9 cellular contexts compared by ENCODE assay signal in genomic region chr6:87277123-87277522, GRCh38.
DNase-seq lines count a peak whose midpoint lies in the region; ATAC-seq and TF ChIP-seq lines count a peak whose summit lies in the region.
"Had no signal": no experiment of that assay in that cellular context is flagged by ENCODE, and none has a peak within 500 bp of the region (broad histone marks: within the 10 kb centered on the region; RNA-seq: fewer than 3 reads in every experiment).

No MANE protein-coding gene starts in this region.

- H3K4me1 ChIP-seq in HEK293 (ENCODE audit: control insufficient read depth, insufficient read depth, low read length), result no peaks in the 10 kb centered on the region
- no peaks in the 10 kb centered on the region for H3K4me1 ChIP-seq in OCI-LY3 (ENCODE audit: low read length)

- H3K9me3 ChIP-seq in HEK293 (ENCODE audit: control insufficient read depth, insufficient read depth, low read depth, low read length) (no peaks in the 10 kb centered on the region), OCI-LY3 (ENCODE audit: insufficient read depth, low read length) (no peaks in the 10 kb centered on the region)

- H2AFZ ChIP-seq in OCI-LY3 (ENCODE audit: low read depth, low read length), result no peak overlapping the region

- no peak overlapping the region for H3K4me2 ChIP-seq in OCI-LY3 (ENCODE audit: low read length)

- ATAC-seq in HG03342 (IDR thresholded peaks at IDR 0.05; ENCODE audit: unreplicated experiment) (no peak), HG02763 (IDR thresholded peaks at IDR 0.05; ENCODE audit: unreplicated experiment) (no peak)
- ATAC-seq: left cardiac atrium had no signal

- DNase-seq in fibroblast of peridontal ligament (ENCODE audit: extremely low read depth) (peak; percentile 19), HCEC 1CT (no peak), nucleus accumbens (lab: John Stamatoyannopoulos, UW) (no peak)
- DNase-seq: left cardiac atrium had no signal

- H3K36me3 ChIP-seq in HEK293 (ENCODE audit: control insufficient read depth in 2 of 2, insufficient read depth in 1 of 2, low read length in 2 of 2) (no peaks in the 10 kb centered on the region), OCI-LY3 (replicated peaks; ENCODE audit: low read depth, low read length) (no peaks in the 10 kb centered on the region)

- H3K4me3 ChIP-seq in HEK293 (ENCODE audit: low read depth, low read length), result no peak overlapping the region
- no peak overlapping the region for H3K4me3 ChIP-seq in OCI-LY3 (ENCODE audit: low read length)

- H3K27ac ChIP-seq in C4-2B (no peak overlapping the region), HEK293 (ENCODE audit: extremely low read depth, low read depth, low read length) (no peak overlapping the region), OCI-LY3 (ENCODE audit: low read length) (no peak overlapping the region)

- POLR2A ChIA-PET in HEK293 (lab: Yijun Ruan, JAX), result no interaction called here

- CTCF ChIA-PET in HEK293 (lab: Yijun Ruan, JAX), result interaction anchor here (0.6 to 2.5 kb wide), 18 partner anchors 8 to 1898 kb away, joined by 3 to 22 read pairs (median 3); no protein-coding TSS in a partner anchor

- no peaks in the 10 kb centered on the region for H3K27me3 ChIP-seq in OCI-LY3 (ENCODE audit: low read depth, low read length)

- H3K79me2 ChIP-seq in OCI-LY3 (ENCODE audit: low read length), result no peaks in the 10 kb centered on the region

- no peak overlapping the region for H3K9ac ChIP-seq in OCI-LY3 (ENCODE audit: low read length)

- no peaks in the 10 kb centered on the region for H4K20me1 ChIP-seq in OCI-LY3 (ENCODE audit: insufficient read depth, low read length)

- TF ChIP-seq CTCF in C4-2B (conservative IDR thresholded peaks at IDR 0.05), result peak; percentile 11
- TF ChIP-seq CTCF in HEK293 (tag by site-specific recombination; IDR thresholded peaks at IDR 0.05), result peak; percentile 65
- peak; percentile 34; the same call in 1 of the 2 replicates for TF ChIP-seq CTCF in OCI-LY3 (IDR thresholded peaks at IDR 0.05; ENCODE audit: low read depth, low read length)

TF ChIP-seq in HEK293, 187 proteins besides CTCF, POLR2A, EP300 and RAD21:
- TF ChIP-seq ZNF654 (tag by site-specific recombination; IDR thresholded peaks at IDR 0.05; ENCODE audit: low read depth) (peak; percentile 66), ELK4 (IDR thresholded peaks at IDR 0.05; ENCODE audit: borderline replicate concordance, low read depth, low read length) (no peak), WT1 (tag by site-specific recombination; IDR thresholded peaks at IDR 0.05) (no peak), SCRT2 (tag by site-specific recombination; IDR thresholded peaks at IDR 0.05) (peak; percentile 73)

Comparison
In these comparisons a context has a peak if more than half of its experiments do, and no peak if none do; other contexts are left out.
1. CTCF ChIP-seq: peak in every context shown above with its lines; median percentile 65 in HEK293; 34 in OCI-LY3; 11 in C4-2B.